Comparison of ENCODE assay signal across 14 cellular contexts in the genomic region with DNA sequence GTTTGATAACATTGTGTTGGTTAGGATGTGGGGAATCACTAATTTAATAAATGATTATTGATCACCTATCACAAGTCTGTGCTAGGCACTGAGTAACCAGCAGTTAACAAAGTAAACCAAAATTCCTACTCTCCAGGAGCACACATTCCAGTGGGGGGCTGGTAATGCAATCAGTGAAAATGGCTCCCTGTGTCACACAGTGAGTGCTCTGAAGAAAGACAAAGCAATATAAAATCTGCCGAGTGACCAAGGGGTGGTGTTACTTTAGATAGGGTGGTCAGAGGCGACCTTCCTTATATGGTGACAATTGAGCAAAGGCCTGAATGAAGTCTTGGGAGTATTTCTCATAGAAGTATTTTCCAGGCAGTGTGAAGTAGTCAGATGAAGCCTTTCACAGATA.
"Had no signal": no experiment of that assay in that cellular context is flagged by ENCODE, and none has a peak within 500 bp of the region (broad histone marks: within the 10 kb centered on the region; RNA-seq: fewer than 3 reads in every experiment).

No MANE protein-coding gene starts in this region.

- H3K9ac ChIP-seq: parathyroid adenoma had no signal

- DNase-seq: activated CD4-positive, alpha-beta T cell treated with anti-CD3 and anti-CD28 coated beads for 4 hours; activated naive CD4-positive, alpha-beta T cell treated with anti-CD3 and anti-CD28 coated beads, Interleukin-2, amount 10 ng/mL, durations not matched to agents 7 days and 5 days; effector memory CD8-positive, alpha-beta T cell; hypothalamus; left ventricle myocardium inferior; thyroid gland had no signal

- H3K36me3 Mint-ChIP-seq: activated naive CD4-positive, alpha-beta T cell treated with anti-CD3 and anti-CD28 coated beads, Interleukin-2, amount 10 ng/mL, durations not matched to agents 7 days and 5 days; memory B cell; stimulated activated effector memory CD8-positive, alpha-beta T cell treated with anti-CD3 and anti-CD28 coated beads, Interleukin-12 subunit alpha, Interleukin-12 subunit beta, amount 100 ng/mL, for 72 hours had no signal

- H3K4me1 ChIP-seq: left ventricle myocardium inferior, parathyroid adenoma, right atrium auricular region, thyroid gland, vagina had no signal

- H3K9me3 ChIP-seq: left ventricle myocardium inferior, right atrium auricular region, thyroid gland, vagina had no signal

- H3K27me3 ChIP-seq: right atrium auricular region, thyroid gland, vagina had no signal

- H3K27ac Mint-ChIP-seq: activated naive CD4-positive, alpha-beta T cell treated with anti-CD3 and anti-CD28 coated beads, Interleukin-2, amount 10 ng/mL, durations not matched to agents 7 days and 5 days; effector memory CD8-positive, alpha-beta T cell; memory B cell; stimulated activated effector memory CD8-positive, alpha-beta T cell treated with anti-CD3 and anti-CD28 coated beads, Interleukin-12 subunit alpha, Interleukin-12 subunit beta, amount 100 ng/mL, for 72 hours had no signal

- H3K9me3 Mint-ChIP-seq: activated naive CD4-positive, alpha-beta T cell treated with anti-CD3 and anti-CD28 coated beads, Interleukin-2, amount 10 ng/mL, durations not matched to agents 7 days and 5 days; central memory CD8-positive, alpha-beta T cell; effector memory CD8-positive, alpha-beta T cell; memory B cell; neural crest cell; stimulated activated effector memory CD8-positive, alpha-beta T cell treated with anti-CD3 and anti-CD28 coated beads, Interleukin-12 subunit alpha, Interleukin-12 subunit beta, amount 100 ng/mL, for 72 hours had no signal

- H3K4me3 Mint-ChIP-seq: activated naive CD4-positive, alpha-beta T cell treated with anti-CD3 and anti-CD28 coated beads, Interleukin-2, amount 10 ng/mL, durations not matched to agents 7 days and 5 days; central memory CD8-positive, alpha-beta T cell; effector memory CD8-positive, alpha-beta T cell; memory B cell; neural crest cell; stimulated activated effector memory CD8-positive, alpha-beta T cell treated with anti-CD3 and anti-CD28 coated beads, Interleukin-12 subunit alpha, Interleukin-12 subunit beta, amount 100 ng/mL, for 72 hours had no signal

- H2AFZ ChIP-seq: parathyroid adenoma had no signal

- H3K4me3 ChIP-seq: left ventricle myocardium inferior, right atrium auricular region, skin epidermis, thyroid gland, vagina had no signal

- H3K79me2 ChIP-seq: parathyroid adenoma had no signal

- ATAC-seq: effector memory CD8-positive, alpha-beta T cell; stimulated activated effector memory CD8-positive, alpha-beta T cell treated with anti-CD3 and anti-CD28 coated beads, Interleukin-12 subunit alpha, Interleukin-12 subunit beta, amount 100 ng/mL, for 72 hours had no signal

- H3K27ac ChIP-seq: left ventricle myocardium inferior, parathyroid adenoma, right atrium auricular region, skin epidermis, thyroid gland, vagina had no signal

- H3K36me3 ChIP-seq: left ventricle myocardium inferior, right atrium auricular region, thyroid gland, vagina had no signal
